ENCODE assay signal across 8 cellular contexts in genomic region chr3:45760878-45761711, GRCh38. TPM values are rescaled to one million over a fixed set of nuclear protein-coding genes. Genes with fewer than 3 reads are reported as not detected.
DNase-seq lines count a peak whose midpoint lies in the region; ATAC-seq and TF ChIP-seq lines count a peak whose summit lies in the region.

No MANE protein-coding gene starts in this region.

- H3K9ac ChIP-seq in NT2/D1 (ENCODE audit: insufficient read length, low read depth) = no peak overlapping the region

- CTCF ChIA-PET in Caco-2 (lab: Charles Lee) = interaction anchor here (0.5 to 3.2 kb wide), 12 partner anchors 14 to 334 kb away, joined by 3 to 30 read pairs (median 3); partner anchors contain the start of gene LZTFL1

- POLR2A ChIA-PET in Caco-2 (lab: Charles Lee) = interaction anchor here (0.6 kb wide), 2 partner anchors 69 to 170 kb away, joined by 3 to 9 read pairs; no protein-coding TSS in a partner anchor

- no peaks in the 10 kb centered on the region for H3K27me3 Mint-ChIP-seq in Caco-2 (ENCODE audit: insufficient read depth, unreplicated experiment)
- peaks cover 19% of the 10 kb centered on the region for H3K27me3 Mint-ChIP-seq in HFFc6 (ENCODE audit: insufficient read depth)
- peaks cover 3% of the 10 kb centered on the region for H3K27me3 Mint-ChIP-seq in activated T-helper 17 cell treated with anti-CD3 and anti-CD28 coated beads, Interleukin-2, amount 50 U/mL, for 72 hours

- ATAC-seq in activated T-helper 17 cell treated with anti-CD3 and anti-CD28 coated beads, Interleukin-2, amount 50 U/mL, for 72 hours (replicated peaks) = peak; percentile 63
- ATAC-seq in HG03442 (IDR thresholded peaks at IDR 0.05; ENCODE audit: unreplicated experiment) = no peak

- H3K4me3 Mint-ChIP-seq in Caco-2 (ENCODE audit: unreplicated experiment) = no peak overlapping the region
- no peak overlapping the region for H3K4me3 Mint-ChIP-seq in HFFc6
- H3K4me3 Mint-ChIP-seq in activated T-helper 17 cell treated with anti-CD3 and anti-CD28 coated beads, Interleukin-2, amount 50 U/mL, for 72 hours = no peak overlapping the region

- H3K36me3 ChIP-seq in Caco-2 (ENCODE audit: control insufficient read depth, insufficient read depth, low read length) (no peaks in the 10 kb centered on the region), NT2/D1 (ENCODE audit: insufficient read depth, insufficient read length, low read length) (no peaks in the 10 kb centered on the region), prostate gland (no peaks in the 10 kb centered on the region)

- 38% methylated on average over 14 of the region's 14 CpGs for WGBS in prostate gland

- H3K4me3 ChIP-seq in Caco-2 (ENCODE audit: low read depth, low read length) = no peak overlapping the region
- no peak overlapping the region for H3K4me3 ChIP-seq in NT2/D1 (ENCODE audit: insufficient read length, low read depth)
- no peak overlapping the region for H3K4me3 ChIP-seq in prostate gland

- H3K27me3 ChIP-seq in Caco-2 (replicated peaks; ENCODE audit: control insufficient read depth, insufficient read depth, low read length) = no peaks in the 10 kb centered on the region
- no peaks in the 10 kb centered on the region for H3K27me3 ChIP-seq in NT2/D1 (ENCODE audit: insufficient read depth, insufficient read length)
- H3K27me3 ChIP-seq in prostate gland (replicated peaks; ENCODE audit: insufficient read depth) = no peaks in the 10 kb centered on the region

- BruUV-seq in Caco-2 (replicated peaks; lab: Mats Ljungman, UMichigan) = no TSS peak

- no peak for TF ChIP-seq POLR2A in prostate gland (IDR thresholded peaks at IDR 0.05)

- no peak overlapping the region for H3K27ac ChIP-seq in prostate gland

- H3K27ac Mint-ChIP-seq in Caco-2 (ENCODE audit: unreplicated experiment) = peak overlapping the region; percentile 60
- no peak overlapping the region for H3K27ac Mint-ChIP-seq in HFFc6
- H3K27ac Mint-ChIP-seq in activated T-helper 17 cell treated with anti-CD3 and anti-CD28 coated beads, Interleukin-2, amount 50 U/mL, for 72 hours = no peak overlapping the region

- H3K9me3 Mint-ChIP-seq in Caco-2 (ENCODE audit: unreplicated experiment) (no peaks in the 10 kb centered on the region), HFFc6 (no peaks in the 10 kb centered on the region)
- H3K9me3 Mint-ChIP-seq in activated T-helper 17 cell treated with anti-CD3 and anti-CD28 coated beads, Interleukin-2, amount 50 U/mL, for 72 hours = no peaks in the 10 kb centered on the region

- TF ChIP-seq CTCF in Caco-2 (IDR thresholded peaks at IDR 0.05; ENCODE audit: insufficient read depth in 1 of 2, low read depth in 1 of 2, low read length in 1 of 2, severe bottlenecking in 1 of 2, unreplicated experiment in 1 of 2) = peak; percentile 67 to 80
- TF ChIP-seq CTCF in HFFc6 (IDR thresholded peaks at IDR 0.05) = peak; percentile 88
- TF ChIP-seq CTCF in prostate gland (IDR thresholded peaks at IDR 0.05) = peak; percentile 31 to 77 (median 64)

- intact Hi-C loops in Caco-2 (cut with micrococcal nuclease; ENCODE audit: unreplicated experiment) = loop anchor here (1.0 to 5.0 kb wide), 3 partner anchors 71 to 316 kb away; no protein-coding TSS in a partner anchor
- intact Hi-C loops in head of caudate nucleus (cut with DNase I) = loop anchor here (5.0 kb wide), 1 partner anchor 316 kb away; no protein-coding TSS in a partner anchor
- intact Hi-C loops in prostate gland (cut with DNase I) = loop anchor here (5.0 kb wide), 3 partner anchors 146 to 321 kb away; no protein-coding TSS in a partner anchor

- no peaks in the 10 kb centered on the region for H3K36me3 Mint-ChIP-seq in Caco-2 (ENCODE audit: insufficient read depth, unreplicated experiment)
- no peaks in the 10 kb centered on the region for H3K36me3 Mint-ChIP-seq in HFFc6 (ENCODE audit: low read depth)
- H3K36me3 Mint-ChIP-seq in activated T-helper 17 cell treated with anti-CD3 and anti-CD28 coated beads, Interleukin-2, amount 50 U/mL, for 72 hours (ENCODE audit: low read depth) = no peaks in the 10 kb centered on the region

- H3K4me1 ChIP-seq in Caco-2 (peaks cover 13% of the 10 kb centered on the region), NT2/D1 (ENCODE audit: insufficient read depth, insufficient read length) (no peaks in the 10 kb centered on the region), prostate gland (replicated peaks) (no peaks in the 10 kb centered on the region)

- DNase-seq in Caco-2 (peak; percentile 64 to 66), HFFc6 (peak; percentile 45), NT2/D1 (ENCODE audit: low read depth, low spot score) (peak; percentile 54), head of caudate nucleus (peak in 26 of 42 donors; percentile 6 to 71 (median 46)), prostate gland (ENCODE audit: low spot score) (peak; percentile 37), occipital lobe (lab: John Stamatoyannopoulos, UW) (no peak)

- H3K9me3 ChIP-seq in Caco-2 (no peaks in the 10 kb centered on the region), NT2/D1 (ENCODE audit: insufficient read depth, low read length) (no peaks in the 10 kb centered on the region), prostate gland (no peaks in the 10 kb centered on the region)

- H3K4me1 Mint-ChIP-seq in Caco-2 (ENCODE audit: low read depth, unreplicated experiment) (peaks cover 17% of the 10 kb centered on the region), HFFc6 (ENCODE audit: low read depth) (peaks cover 6% of the 10 kb centered on the region; the same call in 1 of the 2 replicates)
- H3K4me1 Mint-ChIP-seq in activated T-helper 17 cell treated with anti-CD3 and anti-CD28 coated beads, Interleukin-2, amount 50 U/mL, for 72 hours = no peaks in the 10 kb centered on the region

RNA-seq across cellular contexts. Expression of gene SLC6A20, which starts 35.2 kb away (rescaled TPM):
- 0.39 and 1.4 TPM in 2 replicates for total RNA-seq in Caco-2 (2022)
- total RNA-seq in HFFc6 (2021; fragmentation: NEBNext Ultra II Directional; extraction: Animal tissue kit (Norgen Biotek cat#: 25700)) = not detected
- total RNA-seq in activated T-helper 17 cell treated with anti-CD3 and anti-CD28 coated beads, Interleukin-2, amount 50 U/mL, for 72 hours = not detected
- total RNA-seq in prostate gland = 1 to 10 TPM in 1 of 2 donors, not detected in 1; 1.6 TPM
- 2.7 TPM for total RNA-seq in occipital lobe
